Comparison of ENCODE assay signal across 1 cellular context in genomic region chr1:229582011-229582694, GRCh38.
TF ChIP-seq lines count a peak whose summit lies in the region.

No MANE protein-coding gene starts in this region.

TF ChIP-seq in WTC11, 78 proteins besides CTCF, POLR2A, EP300 and RAD21 (continued from another document):
- TF ChIP-seq E2F5 (CRISPR knock-in tag; IDR thresholded peaks at IDR 0.05) = no peak
- no peak for TF ChIP-seq ZNF138 (CRISPR knock-in tag; conservative IDR thresholded peaks at IDR 0.05)
